21 cellular contexts compared by ENCODE assay signal in genomic region chr13:99174533-99175100, GRCh38. TPM values are rescaled to one million over a fixed set of nuclear protein-coding genes. Genes with fewer than 3 reads are reported as not detected.
DNase-seq lines count a peak whose midpoint lies in the region; ATAC-seq, FAIRE-seq and TF ChIP-seq lines count a peak whose summit lies in the region.
"Had no signal": no experiment of that assay in that cellular context is flagged by ENCODE, and none has a peak within 500 bp of the region (broad histone marks: within the 10 kb centered on the region; RNA-seq: fewer than 3 reads in every experiment).

No MANE protein-coding gene starts in this region.

- H3K9me3 ChIP-seq in mammary epithelial cell (replicated peaks; ENCODE audit: insufficient read depth, low read length) (no peaks in the 10 kb centered on the region), breast epithelium (no peaks in the 10 kb centered on the region), Loucy (ENCODE audit: insufficient read depth, low read depth, low read length) (no peaks in the 10 kb centered on the region), H1 (ENCODE audit: insufficient read depth in 2 of 2, low read depth in 1 of 2, low read length in 1 of 2) (no peaks in the 10 kb centered on the region), trophoblast cell (ENCODE audit: insufficient read depth, low read depth, low read length) (no peaks in the 10 kb centered on the region)
- H3K9me3 ChIP-seq: Caco-2, SK-N-SH had no signal

- CTCF ChIA-PET in mammary epithelial cell (lab: Charles Lee; ENCODE audit: low non-redundant PET): no interaction called here
- CTCF ChIA-PET in H1 (lab: Charles Lee; ENCODE audit: partially characterized antibody): interaction anchor here (0.8 to 12.7 kb wide), 10 partner anchors 14 to 262 kb away, joined by 3 to 242 read pairs (median 3); no protein-coding TSS in a partner anchor

- no peak overlapping the region for H4K91ac ChIP-seq in H1 (replicated peaks; ENCODE audit: insufficient read length, low read length)
- H4K91ac ChIP-seq in trophoblast cell (ENCODE audit: low read depth, low read length): no peak overlapping the region

- H3K27me3 ChIP-seq in mammary epithelial cell (ENCODE audit: insufficient read depth, low read length) (no peaks in the 10 kb centered on the region), breast epithelium (no peaks in the 10 kb centered on the region), Loucy (ENCODE audit: insufficient read depth, low read length, poor library complexity, severe bottlenecking) (no peaks in the 10 kb centered on the region), H1 (replicated peaks in 1 of 4; ENCODE audit: control insufficient read depth in 3 of 4, extremely low read depth in 1 of 4, insufficient read depth in 3 of 4, low read length in 3 of 4) (no peaks in the 10 kb centered on the region), trophoblast cell (ENCODE audit: insufficient read depth, low read length) (no peaks in the 10 kb centered on the region)

- H3K27ac ChIP-seq in mammary epithelial cell (ENCODE audit: insufficient read depth, low read depth, low read length) (no peak overlapping the region), breast epithelium (no peak overlapping the region), H1 (ENCODE audit: low read depth, low read length) (no peak overlapping the region), trophoblast cell (ENCODE audit: low read depth, low read length) (no peak overlapping the region)
- H3K27ac ChIP-seq: KMS-11 had no signal

- WGBS in mammary epithelial cell (ENCODE audit: low coverage, missing lambda C conversion rate): 50% methylated on average over 2 of the region's 2 CpGs
- 96% methylated on average over 2 of the region's 2 CpGs; no CpG with 5 or more reads in 1 of the 2 experiments for WGBS in H1 (ENCODE audit: extremely low coverage in 1 of 2, insufficient coverage in 1 of 2, insufficient read length in 1 of 2, insufficient replicate concordance in 2 of 2, low coverage in 1 of 2, low lambda C conversion rate in 2 of 2, missing lambda C conversion rate in 1 of 2), 2 experiments
- WGBS in trophoblast cell (ENCODE audit: extremely low coverage, insufficient coverage, insufficient read length): no CpG with 5 or more reads among the region's 2 CpGs

- TF ChIP-seq RAD21 in H1 (IDR thresholded peaks at IDR 0.05 in 1 of 2, conservative IDR thresholded peaks at IDR 0.05 in 1 of 2; ENCODE audit: low read depth in 2 of 2, low read length in 2 of 2): no peak

- TF ChIP-seq CTCF in mammary epithelial cell (conservative IDR thresholded peaks at IDR 0.05 in 1 of 2, IDR thresholded peaks at IDR 0.05 in 1 of 2; ENCODE audit: extremely low read depth in 1 of 2, insufficient read depth in 1 of 2, low read depth in 1 of 2, low read length in 2 of 2) (no peak), breast epithelium (IDR thresholded peaks at IDR 0.05) (no peak), Loucy (conservative IDR thresholded peaks at IDR 0.05; ENCODE audit: low read length) (no peak), H1 (IDR thresholded peaks at IDR 0.05; ENCODE audit: control extremely low read depth in 1 of 3, insufficient read depth in 1 of 3, low read depth in 1 of 3, low read length in 3 of 3) (no peak), HFFc6 (IDR thresholded peaks at IDR 0.05) (no peak)

- H3K9ac ChIP-seq in mammary epithelial cell (ENCODE audit: insufficient read depth, low read length) (no peak overlapping the region), Loucy (ENCODE audit: low read depth, low read length, poor library complexity, severe bottlenecking) (no peak overlapping the region), H1 (replicated peaks in 1 of 4; ENCODE audit: extremely low read depth in 1 of 4, low read depth in 3 of 4, low read length in 3 of 4) (no peak overlapping the region), trophoblast cell (ENCODE audit: low read length) (no peak overlapping the region)
- H3K9ac ChIP-seq: KMS-11, SK-N-SH had no signal

- no peak overlapping the region for H2BK12ac ChIP-seq in H1 (ENCODE audit: low read depth, low read length)
- H2BK12ac ChIP-seq in trophoblast cell (ENCODE audit: low read length): peak overlapping the region; percentile 23

- POLR2A ChIA-PET in H1 (lab: Charles Lee; ENCODE audit: partially characterized antibody): no interaction called here

- H3K27ac Mint-ChIP-seq in HFFc6: no peak overlapping the region

- no peak overlapping the region for H3K4ac ChIP-seq in H1 (replicated peaks; ENCODE audit: insufficient read length, low read depth, low read length)
- no peak overlapping the region for H3K4ac ChIP-seq in trophoblast cell (ENCODE audit: low read depth, low read length)

- H3F3A ChIP-seq in Loucy (ENCODE audit: low read depth): no peaks in the 10 kb centered on the region

- no peak overlapping the region for H3K14ac ChIP-seq in H1 (ENCODE audit: insufficient read length)
- no peak overlapping the region for H3K14ac ChIP-seq in trophoblast cell (ENCODE audit: low read length)

- no peak overlapping the region for H4K8ac ChIP-seq in H1 (ENCODE audit: extremely low read depth, insufficient read depth, low read length)
- H4K8ac ChIP-seq in trophoblast cell (ENCODE audit: low read depth, low read length): no peak overlapping the region

- no peak for FAIRE-seq in H1 (lab: Jason Lieb, UNC)
- FAIRE-seq: GM12878, GM18507 had no signal

- no TSS peak for BruUV-seq in mammary epithelial cell (replicated peaks; lab: Mats Ljungman, UMichigan)

- H2BK5ac ChIP-seq in H1 (ENCODE audit: low read depth, low read length) (no peak overlapping the region), trophoblast cell (ENCODE audit: low read depth, low read length, poor library complexity) (no peak overlapping the region)

- no peak for TF ChIP-seq EP300 in H1 (IDR thresholded peaks at IDR 0.05; ENCODE audit: borderline replicate concordance in 1 of 2, low read depth in 2 of 2, low read length in 2 of 2)

- H3K9me2 ChIP-seq in Loucy (replicated peaks; ENCODE audit: low read depth, low read length): no peaks in the 10 kb centered on the region
- H3K9me2 ChIP-seq: SK-N-SH had no signal

- in situ Hi-C loops in mammary epithelial cell (cut with MboI; ENCODE audit: low sequenced_read_pairs in 2 of 2): loop anchor here (5.0 to 10.0 kb wide), 3 partner anchors 90 to 263 kb away; no protein-coding TSS in a partner anchor

- no peak overlapping the region for H4K12ac ChIP-seq in trophoblast cell (ENCODE audit: low read depth, low read length)

- no peaks in the 10 kb centered on the region; the same call in 1 of the 2 replicates for H3K4me1 Mint-ChIP-seq in HFFc6 (ENCODE audit: low read depth)

- no peak overlapping the region for H2BK120ac ChIP-seq in H1 (replicated peaks; ENCODE audit: low read depth, low read length)
- H2BK120ac ChIP-seq in trophoblast cell (ENCODE audit: insufficient read depth, low read length, poor library complexity): no peak overlapping the region

- dilution Hi-C loops in mammary epithelial cell (cut with HindIII; ENCODE audit: low sequenced_read_pairs): loop anchor here (5.0 kb wide), 2 partner anchors 43 to 88 kb away; no protein-coding TSS in a partner anchor

- no peaks in the 10 kb centered on the region for H3K79me1 ChIP-seq in H1 (ENCODE audit: low read depth, low read length)
- H3K79me1 ChIP-seq in trophoblast cell (ENCODE audit: low read length): peaks cover 1% of the 10 kb centered on the region

- H3K23ac ChIP-seq in H1 (ENCODE audit: insufficient read length) (no peak overlapping the region), trophoblast cell (ENCODE audit: low read length) (no peak overlapping the region)

- H3K36me3 ChIP-seq in mammary epithelial cell (ENCODE audit: insufficient read depth, low read length): no peaks in the 10 kb centered on the region
- H3K36me3 ChIP-seq in breast epithelium: no peaks in the 10 kb centered on the region
- no peaks in the 10 kb centered on the region for H3K36me3 ChIP-seq in Loucy (ENCODE audit: insufficient read depth, low read length)
- no peaks in the 10 kb centered on the region for H3K36me3 ChIP-seq in H1 (ENCODE audit: control insufficient read depth in 2 of 4, insufficient read depth in 4 of 4, low read length in 3 of 4)
- H3K36me3 ChIP-seq in trophoblast cell (ENCODE audit: control insufficient read depth in 1 of 2, insufficient read depth in 2 of 2, low read length in 2 of 2): no peaks in the 10 kb centered on the region

- no peak overlapping the region for H3K56ac ChIP-seq in H1 (replicated peaks; ENCODE audit: insufficient read length, low read depth, low read length)

- H3K36me3 Mint-ChIP-seq in HFFc6 (ENCODE audit: low read depth): no peaks in the 10 kb centered on the region

- H3K23me2 ChIP-seq in H1 (ENCODE audit: low read depth, low read length): no peaks in the 10 kb centered on the region

- no peak overlapping the region for H4K5ac ChIP-seq in H1 (ENCODE audit: insufficient read length, low read depth, low read length)

- H2BK20ac ChIP-seq in H1 (ENCODE audit: low read length): no peak overlapping the region

- H3K4me3 Mint-ChIP-seq in HFFc6: no peak overlapping the region

- ATAC-seq in HG03457 (IDR thresholded peaks at IDR 0.05; ENCODE audit: unreplicated experiment) (no peak), HG02852 (IDR thresholded peaks at IDR 0.05; ENCODE audit: unreplicated experiment) (no peak)
- ATAC-seq: GM12878, PC-3 had no signal

- H2AK5ac ChIP-seq in H1 (ENCODE audit: low read depth, low read length) (no peak overlapping the region), trophoblast cell (ENCODE audit: low read length) (no peak overlapping the region)

- TF ChIP-seq POLR2A in breast epithelium (IDR thresholded peaks at IDR 0.05) (no peak), H1 (IDR thresholded peaks at IDR 0.05; ENCODE audit: control extremely low read depth in 1 of 2, low read depth in 2 of 2, low read length in 2 of 2) (no peak)

- H3K79me2 ChIP-seq in mammary epithelial cell (ENCODE audit: insufficient read depth, low read length) (no peaks in the 10 kb centered on the region), Loucy (ENCODE audit: insufficient read depth, low read length) (no peaks in the 10 kb centered on the region), H1 (ENCODE audit: control insufficient read depth in 1 of 2, insufficient read depth in 2 of 2, low read length in 2 of 2) (no peaks in the 10 kb centered on the region), trophoblast cell (ENCODE audit: control insufficient read depth, insufficient read depth, low read length, poor library complexity) (no peaks in the 10 kb centered on the region)

- no peak overlapping the region for H3K4me2 ChIP-seq in mammary epithelial cell (ENCODE audit: insufficient read depth, low read depth, low read length)
- H3K4me2 ChIP-seq in Loucy (ENCODE audit: low read depth, low read length, poor library complexity, severe bottlenecking): no peak overlapping the region
- H3K4me2 ChIP-seq in H1 (ENCODE audit: insufficient read depth in 1 of 2, low read depth in 2 of 2, low read length in 2 of 2): no peak overlapping the region
- H3K4me2 ChIP-seq in trophoblast cell (ENCODE audit: low read length): no peak overlapping the region
- H3K4me2 ChIP-seq: KMS-11, SK-N-SH had no signal

- DNase-seq in mammary epithelial cell (no peak), breast epithelium (ENCODE audit: low spot score in 2 of 2) (no peak), H1 (ENCODE audit: low read depth in 1 of 2, low spot score in 2 of 2) (no peak), trophoblast cell (no peak), HFFc6 (no peak)
- DNase-seq: AML-193, Caco-2, MM.1S, NCI-H1436, NCI-H2081 treated with DMSO at 0.1 percent for 48 hours, NCI-H226, NCI-H69, PC-3, SK-N-SH, T-helper 1 cell had no signal

- H3K4me1 ChIP-seq in mammary epithelial cell (ENCODE audit: insufficient read depth, low read length): no peaks in the 10 kb centered on the region
- no peaks in the 10 kb centered on the region for H3K4me1 ChIP-seq in breast epithelium
- H3K4me1 ChIP-seq in Loucy (ENCODE audit: insufficient read depth, low read length, poor library complexity, severe bottlenecking): peaks cover 9% of the 10 kb centered on the region
- H3K4me1 ChIP-seq in H1 (replicated peaks in 1 of 4; ENCODE audit: control insufficient read depth in 3 of 4, insufficient read depth in 4 of 4, low read length in 3 of 4): no peaks in the 10 kb centered on the region
- H3K4me1 ChIP-seq in trophoblast cell (ENCODE audit: control insufficient read depth in 1 of 2, insufficient read depth in 2 of 2, low read length in 2 of 2): peaks cover 2 to 6% of the 10 kb centered on the region in 2 experiments

- H2BK15ac ChIP-seq in H1 (ENCODE audit: low read length): no peak overlapping the region

- H4K20me1 ChIP-seq in mammary epithelial cell (ENCODE audit: insufficient read depth, low read length) (no peaks in the 10 kb centered on the region), Loucy (ENCODE audit: insufficient read depth, low read length, poor library complexity, severe bottlenecking) (no peaks in the 10 kb centered on the region), H1 (replicated peaks in 1 of 2; ENCODE audit: control insufficient read depth in 1 of 2, insufficient read depth in 2 of 2, low read length in 2 of 2) (no peaks in the 10 kb centered on the region)

- intact Hi-C loops in mammary epithelial cell (cut with micrococcal nuclease) (no loop called here), breast epithelium (cut with DNase I; ENCODE audit: low total_unique reads) (loop anchor here (5.0 to 10.0 kb wide), 2 partner anchors 93 to 260 kb away; no protein-coding TSS in a partner anchor)

- no peak overlapping the region for H3K4me3 ChIP-seq in mammary epithelial cell (replicated peaks in 1 of 3; ENCODE audit: insufficient read depth in 1 of 3, low read depth in 2 of 3, low read length in 3 of 3)
- no peak overlapping the region for H3K4me3 ChIP-seq in breast epithelium
- no peak overlapping the region for H3K4me3 ChIP-seq in Loucy (ENCODE audit: low read length, poor library complexity, severe bottlenecking)
- H3K4me3 ChIP-seq in H1 (ENCODE audit: extremely low read depth in 1 of 4, insufficient read depth in 2 of 4, low read depth in 3 of 4, low read length in 4 of 4): no peak overlapping the region
- no peak overlapping the region for H3K4me3 ChIP-seq in trophoblast cell (ENCODE audit: low read depth, low read length)
- H3K4me3 ChIP-seq: GM12878 had no signal

- H3K18ac ChIP-seq in H1 (ENCODE audit: extremely low read depth, low read length): no peak overlapping the region
- no peak overlapping the region for H3K18ac ChIP-seq in trophoblast cell (ENCODE audit: low read length)

- H3K27me3 Mint-ChIP-seq in HFFc6 (ENCODE audit: insufficient read depth): peaks cover 36% of the 10 kb centered on the region

- no peaks in the 10 kb centered on the region; the same call in 1 of the 2 replicates for H3K9me3 Mint-ChIP-seq in HFFc6

- H2AFZ ChIP-seq in mammary epithelial cell (ENCODE audit: low read depth, low read length) (peak overlapping the region; percentile 62), Loucy (ENCODE audit: low read length) (peak overlapping the region; percentile 75), H1 (ENCODE audit: low read length) (no peak overlapping the region), trophoblast cell (ENCODE audit: insufficient read depth, low read length, poor library complexity) (no peak overlapping the region)

RNA-seq across cellular contexts. Expression of gene UBAC2, which starts 26.0 kb away (rescaled TPM):
- total RNA-seq in mammary epithelial cell: 10 to 100 TPM; 48.2 to 57.7 TPM
- polyA plus RNA-seq in mammary epithelial cell: 58.2 TPM
- polyA minus RNA-seq in mammary epithelial cell: 47.9 TPM
- total RNA-seq in breast epithelium: 10 to 100 TPM; 64.6 to 72.8 (median 65.1) TPM
- total RNA-seq in H1 (2021; fragmentation: NEBNext Ultra II Directional; extraction: Animal tissue kit (Norgen Biotek cat#: 25700)): 73.6 and 75.9 TPM in 2 replicates
- 62.4 and 76.9 TPM in 2 replicates for polyA plus RNA-seq in H1 (2011; rRNA removed)
- polyA plus RNA-seq in H1 (2011; cell fraction: cytosol; rRNA removed): 76.6 TPM
- 48.7 TPM for polyA plus RNA-seq in H1 (2011; cell fraction: nucleus; rRNA removed)
- polyA plus RNA-seq in H1 (2012, experiment 1 of 2): 59.6 to 67.3 TPM (median 63.4 TPM) in 4 replicates
- polyA plus RNA-seq in H1 (2012, experiment 2 of 2): 108 TPM
- polyA plus RNA-seq in H1 (2013, experiment 1 of 2): 74.9 TPM
- 83.2 TPM for polyA plus RNA-seq in H1 (2013, experiment 2 of 2)
- polyA minus RNA-seq in H1 (2011; rRNA and poly(A)+ RNA removed): 53.2 and 60.1 TPM in 2 replicates
- 45.7 TPM for polyA minus RNA-seq in H1 (2011; cell fraction: cytosol; rRNA and poly(A)+ RNA removed)
- 46.2 TPM for polyA minus RNA-seq in H1 (2011; cell fraction: nucleus; rRNA and poly(A)+ RNA removed)
- polyA plus RNA-seq in trophoblast cell (2013): 63.6 and 64.8 TPM in 2 replicates
- 10 to 100 TPM; 38.8 to 53.5 (median 46.4) TPM for total RNA-seq in HFFc6 (2021; fragmentation: NEBNext Ultra II Directional; extraction: Animal tissue kit (Norgen Biotek cat#: 25700))

Comparison
In these comparisons a context has a peak if more than half of its experiments do, and no peak if none do; other contexts are left out.
1. H2AFZ ChIP-seq: peak in mammary epithelial cell (single experiment) and Loucy (single experiment); none in H1 (single experiment) and trophoblast cell (single experiment).